16 cellular contexts compared by ENCODE assay signal in the genomic region with DNA sequence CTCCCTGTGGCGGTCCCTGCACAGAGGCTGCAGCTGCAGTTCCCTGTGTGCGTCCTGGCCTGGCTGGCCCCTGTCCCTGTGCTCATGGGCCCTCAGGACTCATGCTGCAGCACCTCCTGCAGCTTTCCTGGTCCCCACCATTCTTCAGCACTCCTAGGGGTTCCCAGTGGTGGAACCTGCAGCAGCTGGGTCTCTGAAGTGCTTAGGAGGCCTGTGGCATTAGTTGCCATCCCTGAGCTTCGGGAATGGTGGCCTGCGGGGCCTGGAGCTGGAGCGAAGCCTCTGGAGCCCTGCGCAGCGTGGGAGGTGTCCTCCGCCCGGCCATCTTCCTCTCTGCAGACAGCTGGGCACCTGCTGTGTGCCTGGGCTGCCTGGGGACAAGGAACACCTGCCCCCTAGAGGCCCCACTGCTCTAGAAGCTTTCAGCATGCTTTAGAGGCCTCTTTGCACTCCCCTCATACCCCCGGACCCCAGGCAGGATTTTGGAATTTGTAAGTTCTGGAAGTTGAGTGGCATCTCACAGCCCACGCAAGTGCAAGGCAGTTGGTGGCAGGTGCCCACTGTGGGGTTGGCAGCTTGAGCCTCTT. TPM values are rescaled to one million over a fixed set of nuclear protein-coding genes. Genes with fewer than 3 reads are reported as not detected.
DNase-seq lines count a peak whose midpoint lies in the region; ATAC-seq, FAIRE-seq and TF ChIP-seq lines count a peak whose summit lies in the region.
"Had no signal": no experiment of that assay in that cellular context is flagged by ENCODE, and none has a peak within 500 bp of the region (broad histone marks: within the 10 kb centered on the region; RNA-seq: fewer than 3 reads in every experiment).

No MANE protein-coding gene starts in this region.

- ATAC-seq in Right ventricle myocardium superior (ENCODE audit: poor library complexity) = no peak
- ATAC-seq in HG02610 (IDR thresholded peaks at IDR 0.05; ENCODE audit: unreplicated experiment) = no peak
- no peak for ATAC-seq in HG03045 (IDR thresholded peaks at IDR 0.05; ENCODE audit: unreplicated experiment)
- ATAC-seq: natural killer cell had no signal

- H3K4me1 ChIP-seq in left ventricle myocardium inferior = peaks cover 91% of the 10 kb centered on the region
- H3K4me1 ChIP-seq in OCI-LY7 (ENCODE audit: insufficient read depth, low read length, poor library complexity, severe bottlenecking) = no peaks in the 10 kb centered on the region
- peaks cover 0 to 5% (median 2%) of the 10 kb centered on the region in 4 experiments; a peak in 4 of 7 replicates for H3K4me1 ChIP-seq in H1 (replicated peaks in 1 of 4; ENCODE audit: control insufficient read depth in 3 of 4, insufficient read depth in 4 of 4, low read length in 3 of 4)

- no peak overlapping the region for H3K18ac ChIP-seq in H1 (ENCODE audit: extremely low read depth, low read length)

- no peaks in the 10 kb centered on the region for H3K79me2 ChIP-seq in OCI-LY7 (ENCODE audit: insufficient read depth, low read depth, low read length)
- H3K79me2 ChIP-seq in H1 (ENCODE audit: control insufficient read depth in 1 of 2, insufficient read depth in 2 of 2, low read length in 2 of 2) = peaks cover 0 to 55% of the 10 kb centered on the region in 2 experiments; a peak in 2 of 4 replicates

- POLR2A ChIA-PET in OCI-LY7 (lab: Charles Lee) = no interaction called here
- POLR2A ChIA-PET in H1 (lab: Charles Lee; ENCODE audit: partially characterized antibody) = interaction anchor here (1.0 to 1.6 kb wide), 3 partner anchors 15 to 47 kb away, joined by 4 to 5 read pairs (median 4); no protein-coding TSS in a partner anchor

- H2BK5ac ChIP-seq in H1 (ENCODE audit: low read depth, low read length) = no peak overlapping the region; the same call in 1 of the 2 replicates

- H3K4ac ChIP-seq in H1 (replicated peaks; ENCODE audit: insufficient read length, low read depth, low read length) = no peak overlapping the region

- H3K4me3 ChIP-seq in left ventricle myocardium inferior (no peak overlapping the region), OCI-LY7 (ENCODE audit: low read depth, low read length, poor library complexity, severe bottlenecking) (no peak overlapping the region), H1 (ENCODE audit: extremely low read depth in 1 of 4, insufficient read depth in 2 of 4, low read depth in 3 of 4, low read length in 4 of 4) (no peak overlapping the region)

- no peak overlapping the region for H2BK15ac ChIP-seq in H1 (ENCODE audit: low read length)

- no peaks in the 10 kb centered on the region for H4K20me1 ChIP-seq in OCI-LY7 (ENCODE audit: insufficient read depth, low read length)
- peaks cover 14 to 59% of the 10 kb centered on the region in 2 experiments for H4K20me1 ChIP-seq in H1 (replicated peaks in 1 of 2; ENCODE audit: control insufficient read depth in 1 of 2, insufficient read depth in 2 of 2, low read length in 2 of 2)

- no peak overlapping the region for H2BK20ac ChIP-seq in H1 (ENCODE audit: low read length)

- no peak overlapping the region for H3K4me2 ChIP-seq in OCI-LY7 (ENCODE audit: low read length)
- no peak overlapping the region for H3K4me2 ChIP-seq in H1 (ENCODE audit: insufficient read depth in 1 of 2, low read depth in 2 of 2, low read length in 2 of 2)

- no peak for TF ChIP-seq CTCF in left ventricle myocardium inferior (IDR thresholded peaks at IDR 0.05; ENCODE audit: borderline replicate concordance)
- peak; percentile 49; the same call in 1 of the 2 replicates for TF ChIP-seq CTCF in OCI-LY7 (conservative IDR thresholded peaks at IDR 0.05; ENCODE audit: low read length)
- peak in 1 of 3 experiments; percentile 34; a peak in 1 of 4 replicates for TF ChIP-seq CTCF in H1 (IDR thresholded peaks at IDR 0.05; ENCODE audit: control extremely low read depth in 1 of 3, insufficient read depth in 1 of 3, low read depth in 1 of 3, low read length in 3 of 3)

- H2AFZ ChIP-seq in OCI-LY7 (ENCODE audit: low read length) (no peak overlapping the region), H1 (ENCODE audit: low read length) (no peak overlapping the region)

- H2BK12ac ChIP-seq in H1 (ENCODE audit: low read depth, low read length) = no peak overlapping the region

- CTCF ChIA-PET in OCI-LY7 (lab: Charles Lee; ENCODE audit: unreplicated experiment) (interaction anchor here (0.8 kb wide), 1 partner anchor 14 kb away, joined by 4 read pairs; no protein-coding TSS in a partner anchor), H1 (lab: Charles Lee; ENCODE audit: partially characterized antibody) (interaction anchor here (1.1 to 4.2 kb wide), 11 partner anchors 8 to 459 kb away, joined by 3 to 14 read pairs (median 5); a partner anchor contains a TSS)

- no peak overlapping the region for H3K9ac ChIP-seq in H1 (replicated peaks in 1 of 4; ENCODE audit: extremely low read depth in 1 of 4, low read depth in 3 of 4, low read length in 3 of 4)

- peak overlapping the region; percentile 80 for H3K27ac ChIP-seq in left ventricle myocardium inferior (replicated peaks)
- H3K27ac ChIP-seq in OCI-LY7 (ENCODE audit: low read depth, low read length, poor library complexity, severe bottlenecking) = no peak overlapping the region
- no peak overlapping the region for H3K27ac ChIP-seq in H1 (ENCODE audit: low read depth, low read length)

- H2AK5ac ChIP-seq in H1 (ENCODE audit: low read depth, low read length) = no peak overlapping the region

- H3K9me2 ChIP-seq in OCI-LY7 (ENCODE audit: insufficient read depth, low read length) = no peaks in the 10 kb centered on the region

- TF ChIP-seq EP300 in H1 (IDR thresholded peaks at IDR 0.05; ENCODE audit: borderline replicate concordance in 1 of 2, low read depth in 2 of 2, low read length in 2 of 2) = no peak

- no peak overlapping the region for H3K14ac ChIP-seq in H1 (ENCODE audit: insufficient read length)

- H4K5ac ChIP-seq in H1 (ENCODE audit: insufficient read length, low read depth, low read length) = no peak overlapping the region

- TF ChIP-seq RAD21 in H1 (IDR thresholded peaks at IDR 0.05 in 1 of 2, conservative IDR thresholded peaks at IDR 0.05 in 1 of 2; ENCODE audit: low read depth in 2 of 2, low read length in 2 of 2) = peak; percentile 9 to 31; a peak in 1 of 4 replicates

- H3K79me1 ChIP-seq in H1 (ENCODE audit: low read depth, low read length) = peaks cover 40% of the 10 kb centered on the region

- H3K23ac ChIP-seq in H1 (ENCODE audit: insufficient read length) = no peak overlapping the region

- DNase-seq in left ventricle myocardium inferior (no peak), Right ventricle myocardium superior (no peak), OCI-LY7 (ENCODE audit: low spot score) (no peak), H1 (ENCODE audit: low read depth in 1 of 2, low spot score in 2 of 2) (no peak), DMS53 (lab: John Stamatoyannopoulos, UW) (no peak), foreskin melanocyte (no peak)
- DNase-seq: activated CD4-positive, alpha-beta memory T cell treated with anti-CD3 and anti-CD28 coated beads for 36 hours; activated naive CD8-positive, alpha-beta T cell treated with anti-CD3 and anti-CD28 coated beads for 36 hours; activated T-cell treated with anti-CD3 and anti-CD28 coated beads, Interleukin-2, amount 50 U/mL, for 48 hours; CD4-positive, alpha-beta T cell; natural killer cell; NCI-H1048 had no signal

- H2BK120ac ChIP-seq in H1 (replicated peaks; ENCODE audit: low read depth, low read length) = no peak overlapping the region

- intact Hi-C loops in left ventricle myocardium inferior (cut with micrococcal nuclease) (no loop called here), Right ventricle myocardium superior (cut with DNase I) (loop anchor here (10.0 kb wide), 1 partner anchor 179 kb away; no protein-coding TSS in a partner anchor), OCI-LY7 (cut with micrococcal nuclease; ENCODE audit: unreplicated experiment) (no loop called here)

- no peaks in the 10 kb centered on the region for H3K23me2 ChIP-seq in H1 (ENCODE audit: low read depth, low read length)

- H3K56ac ChIP-seq in H1 (replicated peaks; ENCODE audit: insufficient read length, low read depth, low read length) = no peak overlapping the region

- H4K91ac ChIP-seq in H1 (replicated peaks; ENCODE audit: insufficient read length, low read length) = no peak overlapping the region

- H3K36me3 ChIP-seq in left ventricle myocardium inferior (no peaks in the 10 kb centered on the region), OCI-LY7 (ENCODE audit: insufficient read depth, low read length) (no peaks in the 10 kb centered on the region), H1 (ENCODE audit: control insufficient read depth in 2 of 4, insufficient read depth in 4 of 4, low read length in 3 of 4) (no peaks in the 10 kb centered on the region; a peak in 1 of 8 replicates)

- BruUV-seq in OCI-LY7 (replicated peaks; lab: Mats Ljungman, UMichigan) = no TSS peak

- no peaks in the 10 kb centered on the region for H3K9me3 ChIP-seq in left ventricle myocardium inferior (replicated peaks)
- no peaks in the 10 kb centered on the region for H3K9me3 ChIP-seq in OCI-LY7 (ENCODE audit: low read length)
- no peaks in the 10 kb centered on the region for H3K9me3 ChIP-seq in H1 (ENCODE audit: insufficient read depth in 2 of 2, low read depth in 1 of 2, low read length in 1 of 2)

- H4K8ac ChIP-seq in H1 (ENCODE audit: extremely low read depth, insufficient read depth, low read length) = 0 out of 2 replicates have a peak overlapping the region, but pooled peaks have one; percentile 25

- H3K27me3 ChIP-seq in left ventricle myocardium inferior (ENCODE audit: low read depth) = no peaks in the 10 kb centered on the region
- H3K27me3 ChIP-seq in H1 (replicated peaks in 1 of 4; ENCODE audit: control insufficient read depth in 3 of 4, extremely low read depth in 1 of 4, insufficient read depth in 3 of 4, low read length in 3 of 4) = no peaks in the 10 kb centered on the region

- no peak for FAIRE-seq in H1 (lab: Jason Lieb, UNC)
- FAIRE-seq: A204.1, GM12891 had no signal

- WGBS in H1 (ENCODE audit: extremely low coverage in 1 of 2, insufficient coverage in 1 of 2, insufficient read length in 1 of 2, insufficient replicate concordance in 2 of 2, low coverage in 1 of 2, low lambda C conversion rate in 2 of 2, missing lambda C conversion rate in 1 of 2), 2 experiments = 90% methylated on average over 11 of the region's 11 CpGs; no CpG with 5 or more reads in 1 of the 2 experiments

- no peak for TF ChIP-seq POLR2A in H1 (IDR thresholded peaks at IDR 0.05; ENCODE audit: control extremely low read depth in 1 of 2, low read depth in 2 of 2, low read length in 2 of 2)

RNA-seq across cellular contexts. Expression of a gene that starts 13.1 kb away (rescaled TPM):
- total RNA-seq in left ventricle myocardium inferior = 26.4 TPM
- 23.2 TPM for total RNA-seq in Right ventricle myocardium superior
- 3.8 and 4.4 TPM in 2 replicates for total RNA-seq in OCI-LY7 (2014; rRNA removed; shearing (Covaris generic))
- 3.0 and 3.6 TPM in 2 replicates for total RNA-seq in OCI-LY7 (2022)
- total RNA-seq in H1 (2021; fragmentation: NEBNext Ultra II Directional; extraction: Animal tissue kit (Norgen Biotek cat#: 25700)) = 47.5 and 50.8 TPM in 2 replicates
- polyA plus RNA-seq in H1 (2011; rRNA removed) = 54.9 and 81.4 TPM in 2 replicates
- 51.2 TPM for polyA plus RNA-seq in H1 (2011; cell fraction: cytosol; rRNA removed)
- polyA plus RNA-seq in H1 (2011; cell fraction: nucleus; rRNA removed) = 191 TPM
- polyA plus RNA-seq in H1 (2012, experiment 1 of 2) = 36.1 to 53.1 TPM (median 42.4 TPM) in 4 replicates
- polyA plus RNA-seq in H1 (2012, experiment 2 of 2) = 26.1 TPM
- 40.4 TPM for polyA plus RNA-seq in H1 (2013, experiment 1 of 2)
- polyA plus RNA-seq in H1 (2013, experiment 2 of 2) = 38.5 TPM
- polyA minus RNA-seq in H1 (2011; rRNA and poly(A)+ RNA removed) = 104 and 131 TPM in 2 replicates
- 53.8 TPM for polyA minus RNA-seq in H1 (2011; cell fraction: cytosol; rRNA and poly(A)+ RNA removed)
- polyA minus RNA-seq in H1 (2011; cell fraction: nucleus; rRNA and poly(A)+ RNA removed) = 70.5 TPM
